In genomic region chr5:80654391-80655230, GRCh38 we compare ENCODE assay signal across 8 cellular contexts. TPM values are rescaled to one million over a fixed set of nuclear protein-coding genes. Genes with fewer than 3 reads are reported as not detected.
DNase-seq lines count a peak whose midpoint lies in the region; ATAC-seq and TF ChIP-seq lines count a peak whose summit lies in the region.

TSS of gene DHFR (minus strand) at chr5:80654983. CDS start at chr5:80654489, 494 bp downstream.
TSS of gene MSH3 (plus strand) at chr5:80654652. CDS start at chr5:80654728, 76 bp downstream.

- POLR2A ChIA-PET in activated CD4-positive, alpha-beta memory T cell treated with anti-CD3 and anti-CD28 coated beads for 36 hours (lab: Charles Lee), result interaction anchor here (0.7 to 1.4 kb wide), 5 partner anchors 101 to 647 kb away, joined by 3 to 4 read pairs (median 3); partner anchors contain the start of gene ZCCHC9

- peak; percentile 77 for TF ChIP-seq POLR2A in right lobe of liver (IDR thresholded peaks at IDR 0.05)

- intact Hi-C loops in activated CD4-positive, alpha-beta memory T cell treated with anti-CD3 and anti-CD28 coated beads for 36 hours (cut with micrococcal nuclease), result loop anchor here (1.0 to 10.0 kb wide), 8 partner anchors 18 to 1670 kb away; partner anchors contain the start of genes ARSB, FAM151B, JMY and SERINC5
- intact Hi-C loops in dorsolateral prefrontal cortex (cut with DNase I), result loop anchor here (5.0 kb wide), 1 partner anchor 167 kb away; the partner anchor contains the start of gene FAM151B (in 2 of the 2)
- intact Hi-C loops in right lobe of liver (cut with DNase I), result no loop called here

- peak; percentile 41 for TF ChIP-seq CTCF in C4-2B (conservative IDR thresholded peaks at IDR 0.05)
- no peak for TF ChIP-seq CTCF in HL-60 (IDR thresholded peaks at IDR 0.05; ENCODE audit: insufficient read depth, low read length)
- TF ChIP-seq CTCF in dorsolateral prefrontal cortex (IDR thresholded peaks at IDR 0.05 in 54 of 56, conservative IDR thresholded peaks at IDR 0.05 in 2 of 56; ENCODE audit: low read depth in 1 of 56, partially characterized antibody in 56 of 56), result peak in 30 of 56 donors; percentile 4 to 56 (median 27)
- TF ChIP-seq CTCF in right lobe of liver (IDR thresholded peaks at IDR 0.05), result peak in 2 of 4 donors; percentile 19 to 26

- H3K36me3 ChIP-seq in right lobe of liver, result peaks cover 0 to 21% (median 2%) of the 10 kb centered on the region in 4 donors

- 0% methylated on average over 14 of the region's 74 CpGs for WGBS in right lobe of liver (ENCODE audit: insufficient coverage, low coverage, low lambda C conversion rate, missing lambda C conversion rate)

- CTCF ChIA-PET in activated CD4-positive, alpha-beta memory T cell treated with anti-CD3 and anti-CD28 coated beads for 36 hours (lab: Charles Lee), result interaction anchor here (3.2 kb wide), 2 partner anchors 15 to 17 kb away, joined by 12 read pairs; no protein-coding TSS in a partner anchor

- peak within 1 kb of the TSS; percentile 82 for H3K4me3 Mint-ChIP-seq in activated CD4-positive, alpha-beta memory T cell treated with anti-CD3 and anti-CD28 coated beads for 36 hours

- H3K4me1 Mint-ChIP-seq in activated CD4-positive, alpha-beta memory T cell treated with anti-CD3 and anti-CD28 coated beads for 36 hours (ENCODE audit: low read depth), result peaks cover 20% of the 10 kb centered on the region

- H3K9me3 Mint-ChIP-seq in activated CD4-positive, alpha-beta memory T cell treated with anti-CD3 and anti-CD28 coated beads for 36 hours, result no peaks in the 10 kb centered on the region

- H3K27ac ChIP-seq in C4-2B, result peak within 1 kb of the TSS; percentile 87
- peak within 1 kb of the TSS; percentile 92 for H3K27ac ChIP-seq in HL-60 (replicated peaks)
- peak within 1 kb of the TSS in 57 of 59 donors; percentile 61 to 99 (median 94) for H3K27ac ChIP-seq in dorsolateral prefrontal cortex
- H3K27ac ChIP-seq in right lobe of liver, result peak within 1 kb of the TSS; percentile 72 to 96 (median 92)

- H3K4me3 ChIP-seq in HL-60 (replicated peaks; ENCODE audit: insufficient read depth, low read length), result peak within 1 kb of the TSS; percentile 72
- H3K4me3 ChIP-seq in dorsolateral prefrontal cortex, result peak within 1 kb of the TSS; percentile 39 to 98 (median 87)
- peak within 1 kb of the TSS; percentile 92 to 99 (median 98) for H3K4me3 ChIP-seq in right lobe of liver

- H3K27ac Mint-ChIP-seq in activated CD4-positive, alpha-beta memory T cell treated with anti-CD3 and anti-CD28 coated beads for 36 hours, result peak within 1 kb of the TSS; percentile 93

- no peaks in the 10 kb centered on the region for H3K27me3 ChIP-seq in HL-60 (ENCODE audit: insufficient read depth, poor library complexity, severe bottlenecking)
- no peaks in the 10 kb centered on the region for H3K27me3 ChIP-seq in dorsolateral prefrontal cortex
- no peaks in the 10 kb centered on the region for H3K27me3 ChIP-seq in right lobe of liver

- H3K27me3 Mint-ChIP-seq in activated CD4-positive, alpha-beta memory T cell treated with anti-CD3 and anti-CD28 coated beads for 36 hours, result no peaks in the 10 kb centered on the region

- peaks cover 0 to 20% (median 5%) of the 10 kb centered on the region in 4 donors for H3K4me1 ChIP-seq in right lobe of liver

- peak; percentile 49 for ATAC-seq in GM19395 (IDR thresholded peaks at IDR 0.05; ENCODE audit: unreplicated experiment)
- peak; percentile 79 to 90 (median 86) for ATAC-seq in right lobe of liver

- no peaks in the 10 kb centered on the region for H3K9me3 ChIP-seq in right lobe of liver

- DNase-seq in HL-60 (ENCODE audit: low read depth in 1 of 2, low spot score in 1 of 2) (peak; percentile 60 to 85), NCI-H82 treated with DMSO at 0.1 percent for 48 hours (lab: John Stamatoyannopoulos, UW; ENCODE audit: unreplicated experiment) (peak; percentile 78), dorsolateral prefrontal cortex (peak; percentile 74 to 85 (median 81)), right lobe of liver (peak; percentile 90 to 92 (median 91))
- DNase-seq in activated CD4-positive, alpha-beta memory T cell treated with anti-CD3 and anti-CD28 coated beads for 36 hours, result peak; percentile 95
- DNase-seq in stimulated activated CD4-positive, alpha-beta T cell treated with anti-CD3 and anti-CD28 coated beads, Interleukin-4, amount 100 ng/mL, for 24 hours, result peak; percentile 89

- H3K36me3 Mint-ChIP-seq in activated CD4-positive, alpha-beta memory T cell treated with anti-CD3 and anti-CD28 coated beads for 36 hours, result peaks cover 38% of the 10 kb centered on the region

RNA-seq across cellular contexts. Expression of gene DHFR, which starts in this region (rescaled TPM):
- 100 to 1,000 TPM; 108 to 110 TPM for total RNA-seq in activated CD4-positive, alpha-beta memory T cell treated with anti-CD3 and anti-CD28 coated beads for 36 hours
- 10 to 100 TPM in 115 of 120 experiments, 1 to 10 TPM in 5; 8.3 to 36.3 (median 16.7) TPM for total RNA-seq in dorsolateral prefrontal cortex
- total RNA-seq in right lobe of liver, result 10 to 100 TPM; 15.3 to 29.2 (median 22.2) TPM

RNA-seq across cellular contexts. Expression of gene MSH3, which starts in this region (rescaled TPM):
- total RNA-seq in activated CD4-positive, alpha-beta memory T cell treated with anti-CD3 and anti-CD28 coated beads for 36 hours, result 10 to 100 TPM; 23.2 to 23.6 TPM
- total RNA-seq in dorsolateral prefrontal cortex (10 to 100 TPM; 15.6 to 28.3 (median 21.3) TPM), right lobe of liver (10 to 100 TPM in 4 of 6 experiments, 1 to 10 TPM in 2; 7.8 to 13.1 (median 10.8) TPM)

Comparison
In these comparisons a context has a peak if more than half of its experiments do, and no peak if none do; other contexts are left out.
1. Peak in every context shown above with its lines: DNase-seq, ATAC-seq, H3K4me3 ChIP-seq and H3K27ac ChIP-seq.
2. intact Hi-C loops: an anchor here in activated CD4-positive, alpha-beta memory T cell treated with anti-CD3 and anti-CD28 coated beads for 36 hours (1.0 to 10.0 kb wide) and dorsolateral prefrontal cortex (5.0 kb wide); none called in right lobe of liver.